In the genomic region with DNA sequence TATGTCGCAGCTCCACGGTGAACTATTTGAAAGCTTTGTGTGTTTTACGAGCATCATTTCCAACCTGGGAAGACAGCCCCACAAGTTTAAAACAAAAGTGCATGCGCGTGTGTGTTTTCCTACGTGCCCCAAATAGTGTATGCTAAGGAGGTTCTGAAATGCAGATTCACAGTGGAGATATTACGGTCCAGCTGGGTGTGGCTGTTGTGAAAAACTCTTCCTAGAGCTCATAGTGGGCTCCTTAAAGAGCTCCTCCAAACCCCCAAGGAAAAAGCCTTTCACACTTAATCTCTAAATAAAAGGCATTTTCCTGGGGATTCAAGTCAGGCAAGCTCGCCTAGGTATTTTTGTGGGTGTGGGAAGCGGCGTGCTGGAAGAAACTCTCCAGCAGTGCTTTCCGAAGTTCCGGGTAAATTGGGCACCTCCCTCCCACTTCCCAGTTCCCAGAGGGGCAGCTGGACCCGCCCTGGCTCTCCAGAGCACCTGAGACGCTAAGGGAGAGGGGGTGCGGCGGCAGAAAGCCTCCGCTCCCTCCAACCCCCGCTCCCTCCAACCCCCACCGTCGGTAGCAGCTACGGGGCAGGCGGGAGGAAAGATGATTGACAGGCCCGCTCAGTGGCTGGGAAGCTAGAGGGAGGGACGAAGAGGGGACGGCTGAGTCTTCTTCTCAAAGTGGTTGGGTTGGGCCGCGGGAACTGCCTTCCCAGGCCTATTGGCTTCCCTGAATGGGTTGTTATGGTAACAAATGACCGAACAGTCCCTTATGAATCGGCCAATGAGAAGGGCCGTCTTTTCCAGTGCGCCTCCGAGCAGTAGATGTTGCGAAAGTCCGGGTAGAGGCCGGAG, we compare ENCODE assay signal across 8 cellular contexts. TPM values are rescaled to one million over a fixed set of nuclear protein-coding genes. Genes with fewer than 3 reads are reported as not detected.
A peak's percentile ranks its signal among the peaks of the same experiment; 100 is the strongest.
DNase-seq lines count a peak whose midpoint lies in the region; ATAC-seq, FAIRE-seq and TF ChIP-seq lines count a peak whose summit lies in the region.

No MANE protein-coding gene starts in this region.

- no peaks in the 10 kb centered on the region for H3K9me3 ChIP-seq in keratinocyte (ENCODE audit: control insufficient read depth, low read depth, low read length)

- H3K36me3 Mint-ChIP-seq in activated B cell treated with CpG ODN at 0.5 μM for 24 hours (ENCODE audit: low read depth) (peaks cover 46% of the 10 kb centered on the region), chondrocyte (ENCODE audit: low read depth) (peaks cover 14% of the 10 kb centered on the region)

- H2AFZ ChIP-seq in keratinocyte (ENCODE audit: control insufficient read depth, low read length): peak overlapping the region; percentile 64

- peak overlapping the region; percentile 83 for H3K9ac ChIP-seq in keratinocyte (ENCODE audit: control insufficient read depth, extremely low read depth, insufficient read depth, low read length)

- H3K27me3 Mint-ChIP-seq in activated B cell treated with CpG ODN at 0.5 μM for 24 hours: no peaks in the 10 kb centered on the region
- no peaks in the 10 kb centered on the region for H3K27me3 Mint-ChIP-seq in chondrocyte (ENCODE audit: low read depth)

- peaks cover 44% of the 10 kb centered on the region for H3K79me2 ChIP-seq in keratinocyte (ENCODE audit: control insufficient read depth, insufficient read depth, low read length)

- intact Hi-C loops in activated B cell treated with CpG ODN at 0.5 μM for 24 hours (cut with micrococcal nuclease): loop anchor here (1.0 to 2.0 kb wide), 7 partner anchors 16 to 255 kb away; partner anchors contain the start of genes CCDC90B and DDIAS

- in situ Hi-C loops in GM18951 (cut with MboI; ENCODE audit: low sequenced_read_pairs, unreplicated experiment): no loop called here

- FAIRE-seq in keratinocyte (lab: Jason Lieb, UNC): peak; percentile 82

- dilution Hi-C loops in keratinocyte (cut with MboI; ENCODE audit: extremely low pct_ligation_motif_present, low sequenced_read_pairs): no loop called here

- H3K4me3 ChIP-seq in AG10803 (ENCODE audit: low read length) (peak overlapping the region; percentile 82), keratinocyte (ENCODE audit: control insufficient read depth in 2 of 3, extremely low read depth in 1 of 3, insufficient read depth in 2 of 3, low read depth in 1 of 3, low read length in 3 of 3) (peak overlapping the region; percentile 35 to 74 (median 72))

- TF ChIP-seq CTCF in AG10803 (conservative IDR thresholded peaks at IDR 0.05; ENCODE audit: low read length) (no peak), activated B cell treated with CpG ODN at 0.5 μM for 24 hours (IDR thresholded peaks at IDR 0.05) (no peak), chondrocyte (IDR thresholded peaks at IDR 0.05) (no peak), keratinocyte (optimal IDR thresholded peaks at IDR 0.05 in 1 of 3, IDR thresholded peaks at IDR 0.05 in 1 of 3, conservative IDR thresholded peaks at IDR 0.05 in 1 of 3; ENCODE audit: extremely low read depth in 1 of 3, insufficient read depth in 2 of 3, low read length in 3 of 3) (no peak)

- POLR2A ChIA-PET in activated B cell treated with CpG ODN at 0.5 μM for 24 hours (lab: Charles Lee): interaction anchor here (0.7 to 6.4 kb wide), 41 partner anchors 9 to 261 kb away, joined by 3 to 129 read pairs (median 6); partner anchors contain the start of genes ANKRD42, CCDC90B, DDIAS and PRCP

- peak; percentile 97 for ATAC-seq in HG03196 (IDR thresholded peaks at IDR 0.05; ENCODE audit: unreplicated experiment)
- peak; percentile 88 for ATAC-seq in activated B cell treated with CpG ODN at 0.5 μM for 24 hours (ENCODE audit: low read depth)

- peak; percentile 100 for DNase-seq in AG10803 (ENCODE audit: low read depth)
- peak; percentile 100 for DNase-seq in NCI-H226
- DNase-seq in activated B cell treated with CpG ODN at 0.5 μM for 24 hours: peak; percentile 82
- DNase-seq in chondrocyte (ENCODE audit: low spot score): peak; percentile 99
- peak; percentile 97 for DNase-seq in keratinocyte (ENCODE audit: low read depth, low spot score)
- DNase-seq in stimulated activated CD4-positive, alpha-beta T cell treated with anti-CD3 and anti-CD28 coated beads, Interleukin-15, amount 100 ng/mL, for 48 hours (ENCODE audit: low read depth in 2 of 2): peak; percentile 97

- peak overlapping the region; percentile 93 for H3K4me2 ChIP-seq in keratinocyte (ENCODE audit: control insufficient read depth, extremely low read depth, insufficient read depth, low read depth, low read length)

- H3K27ac ChIP-seq in keratinocyte (ENCODE audit: control insufficient read depth, insufficient read depth, low read length): peak overlapping the region; percentile 84

- H3K27me3 ChIP-seq in keratinocyte (ENCODE audit: control insufficient read depth, extremely low read depth, insufficient read depth, low read length): no peaks in the 10 kb centered on the region

- H3K4me3 Mint-ChIP-seq in activated B cell treated with CpG ODN at 0.5 μM for 24 hours (peak overlapping the region; percentile 100), chondrocyte (ENCODE audit: unreplicated experiment) (peak overlapping the region; percentile 100)

- H3K9me3 Mint-ChIP-seq in activated B cell treated with CpG ODN at 0.5 μM for 24 hours: no peaks in the 10 kb centered on the region
- no peaks in the 10 kb centered on the region for H3K9me3 Mint-ChIP-seq in chondrocyte (ENCODE audit: low read depth)

- no peaks in the 10 kb centered on the region for H3K9me1 ChIP-seq in keratinocyte (ENCODE audit: control insufficient read depth, extremely low read depth, insufficient read depth, low read length)

- CTCF ChIA-PET in activated B cell treated with CpG ODN at 0.5 μM for 24 hours (lab: Charles Lee): interaction anchor here (0.6 to 1.7 kb wide), 8 partner anchors 85 to 289 kb away, joined by 3 to 14 read pairs (median 4); partner anchors contain the start of genes DDIAS and RAB30

- H4K20me1 ChIP-seq in keratinocyte (ENCODE audit: control insufficient read depth, extremely low read depth, insufficient read depth, low read length): peaks cover 20% of the 10 kb centered on the region

- peaks cover 19% of the 10 kb centered on the region for H3K4me1 ChIP-seq in keratinocyte (ENCODE audit: control insufficient read depth, extremely low read depth, insufficient read depth, low read length)

- H3K36me3 ChIP-seq in keratinocyte (ENCODE audit: control insufficient read depth in 2 of 2, extremely low read depth in 1 of 2, insufficient read depth in 2 of 2, low read length in 2 of 2): peaks cover 0 to 19% of the 10 kb centered on the region in 2 experiments

- H3K4me1 Mint-ChIP-seq in activated B cell treated with CpG ODN at 0.5 μM for 24 hours (peaks cover 34% of the 10 kb centered on the region), chondrocyte (ENCODE audit: low read depth) (peaks cover 24% of the 10 kb centered on the region)

- H3K27ac Mint-ChIP-seq in activated B cell treated with CpG ODN at 0.5 μM for 24 hours (peak overlapping the region; percentile 100), chondrocyte (ENCODE audit: unreplicated experiment) (peak overlapping the region; percentile 100)

- TF ChIP-seq POLR2A in GM18951 (IDR thresholded peaks at IDR 0.05; ENCODE audit: extremely low read depth, insufficient read depth, insufficient read length): peak; percentile 44

RNA-seq across cellular contexts. Expression of gene PCF11, which starts 0.6 kb away (rescaled TPM):
- total RNA-seq in activated B cell treated with CpG ODN at 0.5 μM for 24 hours: 105 and 123 TPM in 2 replicates
- 36.4 to 42.4 TPM (median 39.7 TPM) in 3 replicates for total RNA-seq in chondrocyte
- polyA plus RNA-seq in keratinocyte: 16.3 to 32.8 TPM (median 25.8 TPM) in 3 replicates
- polyA plus RNA-seq in keratinocyte (2011; ENCODE audit: low read depth): 197 TPM
- 6.4 and 15.7 TPM in 2 replicates for polyA plus RNA-seq in keratinocyte (2011; cell fraction: cytosol; rRNA removed)
- 67.5 and 84.3 TPM in 2 replicates for polyA plus RNA-seq in keratinocyte (2011; cell fraction: nucleus; rRNA removed)
- 9.6 and 34.0 TPM in 2 replicates for polyA plus RNA-seq in keratinocyte (2012; ENCODE audit: low replicate concordance)
- 6.8 to 68.1 TPM (median 18.0 TPM) in 3 replicates for polyA minus RNA-seq in keratinocyte
- polyA minus RNA-seq in keratinocyte (2011; cell fraction: cytosol; rRNA and poly(A)+ RNA removed): 14.0 TPM
- polyA minus RNA-seq in keratinocyte (2011; cell fraction: nucleus; rRNA and poly(A)+ RNA removed): 27.6 and 45.1 TPM in 2 replicates

RNA-seq across cellular contexts. Expression of gene ANKRD42, which starts 37.1 kb away (rescaled TPM):
- total RNA-seq in activated B cell treated with CpG ODN at 0.5 μM for 24 hours (6.6 and 7.4 TPM in 2 replicates), chondrocyte (10.4 to 12.9 TPM (median 11.4 TPM) in 3 replicates)
- 5.0 to 11.0 TPM (median 8.4 TPM) in 3 replicates for polyA plus RNA-seq in keratinocyte
- 9.7 TPM for polyA plus RNA-seq in keratinocyte (2011; ENCODE audit: low read depth)
- polyA plus RNA-seq in keratinocyte (2011; cell fraction: cytosol; rRNA removed): 5.2 and 7.7 TPM in 2 replicates
- polyA plus RNA-seq in keratinocyte (2011; cell fraction: nucleus; rRNA removed): 9.2 and 12.7 TPM in 2 replicates
- polyA plus RNA-seq in keratinocyte (2012; ENCODE audit: low replicate concordance): 5.8 and 7.9 TPM in 2 replicates
- polyA minus RNA-seq in keratinocyte: 1.9 to 4.9 TPM (median 3.5 TPM) in 3 replicates
- polyA minus RNA-seq in keratinocyte (2011; cell fraction: cytosol; rRNA and poly(A)+ RNA removed): 5.9 TPM
- polyA minus RNA-seq in keratinocyte (2011; cell fraction: nucleus; rRNA and poly(A)+ RNA removed): 5.1 and 10.7 TPM in 2 replicates

Comparison
In these comparisons a context has a peak if more than half of its experiments do, and no peak if none do; other contexts are left out.
1. Peak in every context shown above with its lines: DNase-seq, ATAC-seq, H3K4me3 ChIP-seq and H3K27ac ChIP-seq.